In genomic region chr9:81596671-81597426, GRCh38 we compare ENCODE assay signal across 19 cellular contexts.
DNase-seq lines count a peak whose midpoint lies in the region; ATAC-seq and TF ChIP-seq lines count a peak whose summit lies in the region.
"Had no signal": no experiment of that assay in that cellular context is flagged by ENCODE, and none has a peak within 500 bp of the region (broad histone marks: within the 10 kb centered on the region; RNA-seq: fewer than 3 reads in every experiment).

No MANE protein-coding gene starts in this region.

- H3K27ac Mint-ChIP-seq in activated naive CD4-positive, alpha-beta T cell treated with anti-CD3 and anti-CD28 coated beads, Interleukin-2, amount 50 U/mL, for 24 hours = no peak overlapping the region
- H3K27ac Mint-ChIP-seq in activated naive CD4-positive, alpha-beta T cell treated with anti-CD3 and anti-CD28 coated beads for 36 hours = no peak overlapping the region
- H3K27ac Mint-ChIP-seq in WTC11 = peak overlapping the region; percentile 86
- H3K27ac Mint-ChIP-seq in stimulated activated naive CD8-positive, alpha-beta T cell treated with anti-CD3 and anti-CD28 coated beads, Interleukin-15, amount 100 ng/mL, for 72 hours = no peak overlapping the region
- no peak overlapping the region for H3K27ac Mint-ChIP-seq in activated CD4-positive, alpha-beta memory T cell treated with anti-CD3 and anti-CD28 coated beads, Interleukin-2, amount 10 ng/mL, durations not matched to agents 7 days and 5 days
- H3K27ac Mint-ChIP-seq: activated T-helper 1 cell treated with anti-CD3 and anti-CD28 coated beads, Interleukin-12 subunit alpha, Interleukin-12 subunit beta, Interleukin-2, Interleukin-4 antibody, amounts not matched to agents 30 ng/mL and 10 ng/mL and 1 ng/mL, durations not matched to agents 14 hours and 24 hours and 36 hours; T-helper 1 cell treated with Interleukin-12 subunit alpha and Interleukin-12 subunit beta and Interleukin-4 antibody, amounts not matched to agents 30 μg/mL and 1 μg/mL, for 36 hours had no signal

- no peaks in the 10 kb centered on the region for H3K9me3 Mint-ChIP-seq in activated naive CD4-positive, alpha-beta T cell treated with anti-CD3 and anti-CD28 coated beads, Interleukin-2, amount 50 U/mL, for 24 hours
- peaks cover 3% of the 10 kb centered on the region for H3K9me3 Mint-ChIP-seq in activated naive CD4-positive, alpha-beta T cell treated with anti-CD3 and anti-CD28 coated beads for 36 hours
- H3K9me3 Mint-ChIP-seq in WTC11 = peaks cover 11% of the 10 kb centered on the region
- H3K9me3 Mint-ChIP-seq in stimulated activated naive CD8-positive, alpha-beta T cell treated with anti-CD3 and anti-CD28 coated beads, Interleukin-15, amount 100 ng/mL, for 72 hours = peaks cover 0 to 15% of the 10 kb centered on the region in 2 donors
- H3K9me3 Mint-ChIP-seq in activated CD4-positive, alpha-beta memory T cell treated with anti-CD3 and anti-CD28 coated beads, Interleukin-2, amount 10 ng/mL, durations not matched to agents 7 days and 5 days = peaks cover 7% of the 10 kb centered on the region
- H3K9me3 Mint-ChIP-seq: T-helper 1 cell treated with Interleukin-12 subunit alpha and Interleukin-12 subunit beta and Interleukin-4 antibody, amounts not matched to agents 30 μg/mL and 1 μg/mL, for 36 hours had no signal

- H3K27ac ChIP-seq in caudate nucleus (ENCODE audit: low read depth, low read length) = no peak overlapping the region

- H3K36me3 Mint-ChIP-seq in activated naive CD4-positive, alpha-beta T cell treated with anti-CD3 and anti-CD28 coated beads, Interleukin-2, amount 50 U/mL, for 24 hours = no peaks in the 10 kb centered on the region
- H3K36me3 Mint-ChIP-seq in activated naive CD4-positive, alpha-beta T cell treated with anti-CD3 and anti-CD28 coated beads for 36 hours (ENCODE audit: low read depth) = no peaks in the 10 kb centered on the region
- H3K36me3 Mint-ChIP-seq in WTC11 = peaks cover 34% of the 10 kb centered on the region
- H3K36me3 Mint-ChIP-seq in activated CD4-positive, alpha-beta memory T cell treated with anti-CD3 and anti-CD28 coated beads, Interleukin-2, amount 10 ng/mL, durations not matched to agents 7 days and 5 days (ENCODE audit: low read depth) = no peaks in the 10 kb centered on the region

- H3K4me1 Mint-ChIP-seq in activated naive CD4-positive, alpha-beta T cell treated with anti-CD3 and anti-CD28 coated beads, Interleukin-2, amount 50 U/mL, for 24 hours = peaks cover 5% of the 10 kb centered on the region
- H3K4me1 Mint-ChIP-seq in activated naive CD4-positive, alpha-beta T cell treated with anti-CD3 and anti-CD28 coated beads for 36 hours (ENCODE audit: low read depth) = peaks cover 7% of the 10 kb centered on the region
- H3K4me1 Mint-ChIP-seq in WTC11 = peaks cover 88% of the 10 kb centered on the region
- peaks cover 11% of the 10 kb centered on the region for H3K4me1 Mint-ChIP-seq in stimulated activated naive CD8-positive, alpha-beta T cell treated with anti-CD3 and anti-CD28 coated beads, Interleukin-15, amount 100 ng/mL, for 72 hours
- H3K4me1 Mint-ChIP-seq in activated CD4-positive, alpha-beta memory T cell treated with anti-CD3 and anti-CD28 coated beads, Interleukin-2, amount 10 ng/mL, durations not matched to agents 7 days and 5 days = peaks cover 2% of the 10 kb centered on the region

- no peak for TF ChIP-seq CTCF in WTC11 (IDR thresholded peaks at IDR 0.05)

- POLR2A ChIA-PET in WTC11 (lab: Charles Lee) = no interaction called here
- POLR2A ChIA-PET in activated CD4-positive, alpha-beta memory T cell treated with anti-CD3 and anti-CD28 coated beads, Interleukin-2, amount 10 ng/mL, durations not matched to agents 7 days and 5 days (lab: Charles Lee) = no interaction called here

- peak overlapping the region; percentile 2 for H3K4me3 Mint-ChIP-seq in activated naive CD4-positive, alpha-beta T cell treated with anti-CD3 and anti-CD28 coated beads, Interleukin-2, amount 50 U/mL, for 24 hours
- no peak overlapping the region for H3K4me3 Mint-ChIP-seq in activated naive CD4-positive, alpha-beta T cell treated with anti-CD3 and anti-CD28 coated beads for 36 hours
- H3K4me3 Mint-ChIP-seq in WTC11 = peak overlapping the region; percentile 1; the same call in 1 of the 2 replicates
- H3K4me3 Mint-ChIP-seq in stimulated activated naive CD8-positive, alpha-beta T cell treated with anti-CD3 and anti-CD28 coated beads, Interleukin-15, amount 100 ng/mL, for 72 hours = no peak overlapping the region
- no peak overlapping the region for H3K4me3 Mint-ChIP-seq in activated CD4-positive, alpha-beta memory T cell treated with anti-CD3 and anti-CD28 coated beads, Interleukin-2, amount 10 ng/mL, durations not matched to agents 7 days and 5 days
- H3K4me3 Mint-ChIP-seq: activated T-helper 1 cell treated with anti-CD3 and anti-CD28 coated beads, Interleukin-12 subunit alpha, Interleukin-12 subunit beta, Interleukin-2, Interleukin-4 antibody, amounts not matched to agents 30 ng/mL and 10 ng/mL and 1 ng/mL, durations not matched to agents 14 hours and 24 hours and 36 hours; T-helper 1 cell treated with Interleukin-12 subunit alpha and Interleukin-12 subunit beta and Interleukin-4 antibody, amounts not matched to agents 30 μg/mL and 1 μg/mL, for 36 hours had no signal

- H3K27me3 Mint-ChIP-seq in activated naive CD4-positive, alpha-beta T cell treated with anti-CD3 and anti-CD28 coated beads, Interleukin-2, amount 50 U/mL, for 24 hours = peaks cover 2% of the 10 kb centered on the region
- peaks cover 30% of the 10 kb centered on the region for H3K27me3 Mint-ChIP-seq in activated naive CD4-positive, alpha-beta T cell treated with anti-CD3 and anti-CD28 coated beads for 36 hours (ENCODE audit: low read depth)
- H3K27me3 Mint-ChIP-seq in WTC11 (ENCODE audit: low read depth) = no peaks in the 10 kb centered on the region
- H3K27me3 Mint-ChIP-seq in stimulated activated naive CD8-positive, alpha-beta T cell treated with anti-CD3 and anti-CD28 coated beads, Interleukin-15, amount 100 ng/mL, for 72 hours = peaks cover 60% of the 10 kb centered on the region
- no peaks in the 10 kb centered on the region for H3K27me3 Mint-ChIP-seq in activated CD4-positive, alpha-beta memory T cell treated with anti-CD3 and anti-CD28 coated beads, Interleukin-2, amount 10 ng/mL, durations not matched to agents 7 days and 5 days

- intact Hi-C loops in activated naive CD4-positive, alpha-beta T cell treated with anti-CD3 and anti-CD28 coated beads for 36 hours (cut with micrococcal nuclease) = loop anchor here (10.0 kb wide), 1 partner anchor 88 kb away; the partner anchor contains the start of gene TLE1

- ATAC-seq in WTC11 (peak; percentile 14; the same call in 1 of the 2 replicates), HG03135 (IDR thresholded peaks at IDR 0.05; ENCODE audit: unreplicated experiment) (no peak)
- peak; percentile 28 for ATAC-seq in stimulated activated naive CD8-positive, alpha-beta T cell treated with anti-CD3 and anti-CD28 coated beads, Interleukin-15, amount 100 ng/mL, for 72 hours
- ATAC-seq: left lobe of liver had no signal

- CTCF ChIA-PET in activated naive CD4-positive, alpha-beta T cell treated with anti-CD3 and anti-CD28 coated beads for 36 hours (lab: Charles Lee) = no interaction called here
- CTCF ChIA-PET in WTC11 (lab: Charles Lee) = interaction anchor here (1.1 kb wide), 1 partner anchor 14 kb away, joined by 3 read pairs; no protein-coding TSS in a partner anchor
- CTCF ChIA-PET in activated CD4-positive, alpha-beta memory T cell treated with anti-CD3 and anti-CD28 coated beads, Interleukin-2, amount 10 ng/mL, durations not matched to agents 7 days and 5 days (lab: Charles Lee) = no interaction called here

- DNase-seq in activated naive CD4-positive, alpha-beta T cell treated with anti-CD3 and anti-CD28 coated beads for 36 hours = no peak
- DNase-seq in WTC11 (ENCODE audit: low spot score) = no peak
- DNase-seq in lung microvascular endothelial cell (ENCODE audit: low read depth in 2 of 2) = peak; percentile 62 to 89
- DNase-seq in stimulated activated naive CD8-positive, alpha-beta T cell treated with anti-CD3 and anti-CD28 coated beads, Interleukin-15, amount 100 ng/mL, for 72 hours = no peak
- DNase-seq in activated CD4-positive, alpha-beta memory T cell treated with anti-CD3 and anti-CD28 coated beads, Interleukin-2, amount 10 ng/mL, durations not matched to agents 7 days and 5 days = no peak
- DNase-seq in caudate nucleus (lab: John Stamatoyannopoulos, UW) = no peak
- DNase-seq: activated CD4-positive, alpha-beta T cell treated with anti-CD3 and anti-CD28 coated beads for 48 hours; Caco-2; effector CD8-positive, alpha-beta T cell; IMR-90; NCI-H1436 treated with DMSO at 0.1 percent for 48 hours; NCI-H526; occipital lobe; RPMI8226 had no signal

TF ChIP-seq in WTC11, 78 proteins besides CTCF, POLR2A, EP300 and RAD21 (continues in another document):
- 0 out of 2 replicates have a peak, but pooled peaks have one; percentile 26 for TF ChIP-seq TEAD4 (CRISPR knock-in tag; IDR thresholded peaks at IDR 0.05)
- TF ChIP-seq ZNF396 (CRISPR knock-in tag; IDR thresholded peaks at IDR 0.05; ENCODE audit: borderline replicate concordance) = no peak
- TF ChIP-seq MLX (CRISPR knock-in tag; IDR thresholded peaks at IDR 0.05) = no peak
- TF ChIP-seq ZNF512 (CRISPR knock-in tag; IDR thresholded peaks at IDR 0.05; ENCODE audit: borderline replicate concordance) = no peak
- no peak for TF ChIP-seq GRHL2 (CRISPR knock-in tag; IDR thresholded peaks at IDR 0.05; ENCODE audit: insufficient replicate concordance, severe bottlenecking)

Comparison
In these comparisons a context has a peak if more than half of its experiments do, and no peak if none do; other contexts are left out.
1. H3K4me3 Mint-ChIP-seq: peak in activated naive CD4-positive, alpha-beta T cell treated with anti-CD3 and anti-CD28 coated beads, Interleukin-2, amount 50 U/mL, for 24 hours (single experiment) and WTC11 (single experiment); none in activated naive CD4-positive, alpha-beta T cell treated with anti-CD3 and anti-CD28 coated beads for 36 hours (single experiment), stimulated activated naive CD8-positive, alpha-beta T cell treated with anti-CD3 and anti-CD28 coated beads, Interleukin-15, amount 100 ng/mL, for 72 hours (0 of 2) and activated CD4-positive, alpha-beta memory T cell treated with anti-CD3 and anti-CD28 coated beads, Interleukin-2, amount 10 ng/mL, durations not matched to agents 7 days and 5 days (single experiment).
2. DNase-seq: peak in lung microvascular endothelial cell (2 of 2); none in activated naive CD4-positive, alpha-beta T cell treated with anti-CD3 and anti-CD28 coated beads for 36 hours (single experiment), WTC11 (single experiment), stimulated activated naive CD8-positive, alpha-beta T cell treated with anti-CD3 and anti-CD28 coated beads, Interleukin-15, amount 100 ng/mL, for 72 hours (0 of 2), activated CD4-positive, alpha-beta memory T cell treated with anti-CD3 and anti-CD28 coated beads, Interleukin-2, amount 10 ng/mL, durations not matched to agents 7 days and 5 days (single experiment) and caudate nucleus (0 of 61).